Comparison of ENCODE assay signal across 10 cellular contexts in the genomic region with DNA sequence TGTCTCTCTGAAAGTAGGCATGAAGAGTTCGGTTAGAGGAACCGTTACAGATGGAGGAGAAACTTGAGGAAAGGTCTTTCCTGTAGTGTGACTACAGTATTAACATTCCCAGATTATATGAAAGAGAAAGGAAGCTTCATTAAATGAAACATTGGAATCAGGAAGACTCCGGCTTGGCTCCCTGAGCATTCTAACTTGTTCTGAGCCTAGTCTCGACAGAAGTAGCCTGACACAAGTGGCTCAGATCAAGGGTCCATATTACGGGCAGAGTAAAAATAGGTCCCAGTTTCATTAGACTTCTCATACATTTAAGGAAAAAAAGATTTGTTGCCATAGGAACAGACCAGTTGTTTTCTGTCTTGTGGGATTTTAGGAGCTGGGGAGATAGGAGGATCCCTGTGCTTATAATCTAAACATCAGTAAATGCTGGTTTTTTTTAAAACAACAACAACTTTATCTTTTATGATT. TPM values are rescaled to one million over a fixed set of nuclear protein-coding genes. Genes with fewer than 3 reads are reported as not detected.
DNase-seq lines count a peak whose midpoint lies in the region; ATAC-seq lines count a peak whose summit lies in the region.
"Had no signal": no experiment of that assay in that cellular context is flagged by ENCODE, and none has a peak within 500 bp of the region (broad histone marks: within the 10 kb centered on the region; RNA-seq: fewer than 3 reads in every experiment).

No MANE protein-coding gene starts in this region.

- CTCF ChIA-PET in activated CD8-positive, alpha-beta memory T cell treated with anti-CD3 and anti-CD28 coated beads, Interleukin-2, amount 10 ng/mL, durations not matched to agents 7 days and 5 days (lab: Charles Lee), result interaction anchor here (1.4 to 6.5 kb wide), 9 partner anchors 8 to 70 kb away, joined by 4 to 40 read pairs (median 13); partner anchors contain the start of genes COL9A2 and SMAP2

- H3K4me1 Mint-ChIP-seq in activated CD8-positive, alpha-beta memory T cell treated with anti-CD3 and anti-CD28 coated beads, Interleukin-2, amount 10 ng/mL, durations not matched to agents 7 days and 5 days, result peaks cover 92% of the 10 kb centered on the region
- H3K4me1 Mint-ChIP-seq in activated naive CD8-positive, alpha-beta T cell treated with anti-CD3 and anti-CD28 coated beads for 36 hours, result peaks cover 92% of the 10 kb centered on the region
- H3K4me1 Mint-ChIP-seq in memory B cell, result peaks cover 71% of the 10 kb centered on the region

- DNase-seq in activated CD8-positive, alpha-beta memory T cell treated with anti-CD3 and anti-CD28 coated beads, Interleukin-2, amount 10 ng/mL, durations not matched to agents 7 days and 5 days, result no peak
- DNase-seq in activated CD8-positive, alpha-beta memory T cell treated with anti-CD3 and anti-CD28 coated beads for 24 hours, result no peak
- no peak for DNase-seq in activated naive CD8-positive, alpha-beta T cell treated with anti-CD3 and anti-CD28 coated beads for 36 hours
- DNase-seq in memory B cell (ENCODE audit: low spot score in 2 of 2) (no peak), hypothalamus (lab: John Stamatoyannopoulos, UW) (no peak)
- DNase-seq: NCI-H1417 treated with DMSO at 0.1 percent for 48 hours had no signal

- peak overlapping the region; percentile 58 for H3K27ac ChIP-seq in temporal lobe (ENCODE audit: low read depth, low read length)

- H3K27ac Mint-ChIP-seq in activated CD8-positive, alpha-beta memory T cell treated with anti-CD3 and anti-CD28 coated beads, Interleukin-2, amount 10 ng/mL, durations not matched to agents 7 days and 5 days, result peak overlapping the region; percentile 98
- peak overlapping the region; percentile 99 for H3K27ac Mint-ChIP-seq in activated naive CD8-positive, alpha-beta T cell treated with anti-CD3 and anti-CD28 coated beads for 36 hours
- H3K27ac Mint-ChIP-seq in memory B cell, result peak overlapping the region; percentile 100

- no peaks in the 10 kb centered on the region for H3K27me3 Mint-ChIP-seq in activated CD8-positive, alpha-beta memory T cell treated with anti-CD3 and anti-CD28 coated beads, Interleukin-2, amount 10 ng/mL, durations not matched to agents 7 days and 5 days
- no peaks in the 10 kb centered on the region for H3K27me3 Mint-ChIP-seq in activated naive CD8-positive, alpha-beta T cell treated with anti-CD3 and anti-CD28 coated beads for 36 hours
- H3K27me3 Mint-ChIP-seq in memory B cell, result no peaks in the 10 kb centered on the region

- peaks cover 52% of the 10 kb centered on the region for H3K36me3 Mint-ChIP-seq in activated CD8-positive, alpha-beta memory T cell treated with anti-CD3 and anti-CD28 coated beads, Interleukin-2, amount 10 ng/mL, durations not matched to agents 7 days and 5 days
- peaks cover 63% of the 10 kb centered on the region for H3K36me3 Mint-ChIP-seq in activated naive CD8-positive, alpha-beta T cell treated with anti-CD3 and anti-CD28 coated beads for 36 hours
- H3K36me3 Mint-ChIP-seq in memory B cell, result peaks cover 35% of the 10 kb centered on the region

- H3K4me3 Mint-ChIP-seq in activated CD8-positive, alpha-beta memory T cell treated with anti-CD3 and anti-CD28 coated beads, Interleukin-2, amount 10 ng/mL, durations not matched to agents 7 days and 5 days, result peak overlapping the region; percentile 72
- peak overlapping the region; percentile 82 for H3K4me3 Mint-ChIP-seq in activated naive CD8-positive, alpha-beta T cell treated with anti-CD3 and anti-CD28 coated beads for 36 hours
- peak overlapping the region; percentile 85 for H3K4me3 Mint-ChIP-seq in memory B cell

- ATAC-seq in activated CD8-positive, alpha-beta memory T cell treated with anti-CD3 and anti-CD28 coated beads, Interleukin-2, amount 10 ng/mL, durations not matched to agents 7 days and 5 days, result no peak
- ATAC-seq in memory B cell (ENCODE audit: low read depth) (no peak), HG02623 (IDR thresholded peaks at IDR 0.05; ENCODE audit: unreplicated experiment) (no peak), HG03045 (IDR thresholded peaks at IDR 0.05; ENCODE audit: unreplicated experiment) (no peak)
- ATAC-seq: left lobe of liver had no signal

- no peaks in the 10 kb centered on the region for H3K9me3 Mint-ChIP-seq in activated CD8-positive, alpha-beta memory T cell treated with anti-CD3 and anti-CD28 coated beads, Interleukin-2, amount 10 ng/mL, durations not matched to agents 7 days and 5 days (ENCODE audit: low read depth)
- no peaks in the 10 kb centered on the region for H3K9me3 Mint-ChIP-seq in activated naive CD8-positive, alpha-beta T cell treated with anti-CD3 and anti-CD28 coated beads for 36 hours
- no peaks in the 10 kb centered on the region for H3K9me3 Mint-ChIP-seq in memory B cell

RNA-seq across cellular contexts. Expression of gene SMAP2, which starts 12.8 kb away (rescaled TPM):
- 100 to 1,000 TPM; 116 to 145 TPM for total RNA-seq in activated CD8-positive, alpha-beta memory T cell treated with anti-CD3 and anti-CD28 coated beads, Interleukin-2, amount 10 ng/mL, durations not matched to agents 7 days and 5 days
- total RNA-seq in activated naive CD8-positive, alpha-beta T cell treated with anti-CD3 and anti-CD28 coated beads for 36 hours, result 100 to 1,000 TPM; 160 to 162 TPM
- total RNA-seq in temporal lobe, result 27.3 TPM
